Comparison of ENCODE assay signal across 8 cellular contexts in the genomic region with DNA sequence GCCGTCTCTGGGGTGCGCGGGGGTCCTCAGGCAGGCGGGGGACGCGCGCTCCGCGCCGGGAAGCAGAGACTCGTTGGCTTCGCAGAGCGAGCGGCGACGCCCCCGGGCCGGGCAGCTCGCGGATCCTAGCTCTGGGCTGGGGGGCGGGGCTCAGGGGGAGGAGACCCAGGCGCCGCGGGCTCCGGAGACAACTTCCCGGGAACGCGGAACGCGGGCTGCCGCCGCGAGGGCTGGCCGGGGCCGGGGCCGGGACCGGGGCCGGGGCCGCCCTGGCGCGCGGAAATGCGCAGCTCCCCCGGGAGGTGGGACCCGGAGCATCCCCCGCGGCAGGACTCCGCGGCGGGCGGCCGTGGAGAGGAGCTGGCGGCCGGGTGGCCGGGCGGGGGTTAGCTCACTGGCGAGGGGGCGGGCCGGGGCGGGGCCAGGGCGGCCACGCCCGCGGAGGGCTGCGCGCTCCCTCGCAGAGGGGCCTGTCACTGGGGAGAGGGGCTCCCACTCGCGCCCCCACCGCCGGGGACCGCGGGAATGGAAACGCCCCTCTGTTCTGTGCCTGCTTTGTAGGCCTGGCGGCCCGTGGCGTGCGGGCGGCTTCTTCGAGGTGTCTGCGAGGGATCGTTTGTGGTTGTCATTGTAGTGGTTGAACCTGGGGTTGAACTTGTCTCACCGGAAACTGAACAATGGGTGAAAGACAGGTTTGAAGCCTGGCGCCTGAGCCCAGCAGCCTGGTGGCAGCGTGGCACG. TPM values are rescaled to one million over a fixed set of nuclear protein-coding genes. Genes with fewer than 3 reads are reported as not detected.
DNase-seq lines count a peak whose midpoint lies in the region; TF ChIP-seq lines count a peak whose summit lies in the region.

Gene GAS7 (minus strand): TSS at position 98 of the 741 bp plus-strand sequence.

- H3K9me3 Mint-ChIP-seq in HFFc6, result peaks cover 14% of the 10 kb centered on the region
- H3K9me3 Mint-ChIP-seq in activated CD4-positive, alpha-beta T cell treated with anti-CD3 and anti-CD28 coated beads, Interleukin-2, amount 10 ng/mL, durations not matched to agents 7 days and 5 days, result peaks cover 15% of the 10 kb centered on the region
- peaks cover 14% of the 10 kb centered on the region for H3K9me3 Mint-ChIP-seq in endodermal cell

- CTCF ChIA-PET in activated CD4-positive, alpha-beta T cell treated with anti-CD3 and anti-CD28 coated beads, Interleukin-2, amount 10 ng/mL, durations not matched to agents 7 days and 5 days (lab: Charles Lee), result interaction anchor here (0.5 kb wide), 1 partner anchor 14 kb away, joined by 3 read pairs; no protein-coding TSS in a partner anchor

- H3K4me3 ChIP-seq in endodermal cell (ENCODE audit: low read length), result peak within 1 kb of the TSS; percentile 79
- H3K4me3 ChIP-seq in muscle layer of colon (ENCODE audit: low read depth in 1 of 2, low read length in 2 of 2), result peak within 1 kb of the TSS; percentile 37 to 53
- H3K4me3 ChIP-seq in thymus (ENCODE audit: low read length), result peak within 1 kb of the TSS; percentile 82

- peaks cover 12% of the 10 kb centered on the region for H3K9me3 ChIP-seq in endodermal cell (ENCODE audit: control insufficient read depth, low read length)
- H3K9me3 ChIP-seq in muscle layer of colon (ENCODE audit: low read length), result no peaks in the 10 kb centered on the region
- H3K9me3 ChIP-seq in thymus (ENCODE audit: control insufficient read depth), result peaks cover 1% of the 10 kb centered on the region

- peak within 1 kb of the TSS; percentile 77 for H3K4me3 Mint-ChIP-seq in HFFc6
- peak within 1 kb of the TSS; percentile 65 for H3K4me3 Mint-ChIP-seq in activated CD4-positive, alpha-beta T cell treated with anti-CD3 and anti-CD28 coated beads, Interleukin-2, amount 10 ng/mL, durations not matched to agents 7 days and 5 days
- peak within 1 kb of the TSS; percentile 57 for H3K4me3 Mint-ChIP-seq in endodermal cell

- 1 to 5% methylated on average over 4 to 86 of the region's 86 CpGs for WGBS in endodermal cell (ENCODE audit: insufficient coverage in 1 of 2, insufficient read length in 1 of 2), 2 experiments
- under 1% methylated on average over 84 of the region's 86 CpGs for WGBS in thymus

- POLR2A ChIA-PET in activated CD4-positive, alpha-beta T cell treated with anti-CD3 and anti-CD28 coated beads, Interleukin-2, amount 10 ng/mL, durations not matched to agents 7 days and 5 days (lab: Charles Lee), result no interaction called here

- H3K36me3 ChIP-seq in endodermal cell (ENCODE audit: control insufficient read depth, insufficient read depth, low read length), result no peaks in the 10 kb centered on the region
- no peaks in the 10 kb centered on the region for H3K36me3 ChIP-seq in muscle layer of colon (ENCODE audit: insufficient read depth, low read length)
- no peaks in the 10 kb centered on the region for H3K36me3 ChIP-seq in thymus (ENCODE audit: control insufficient read depth, insufficient read depth)

- H3K27me3 Mint-ChIP-seq in HFFc6 (ENCODE audit: insufficient read depth) (peaks cover 20% of the 10 kb centered on the region), endodermal cell (ENCODE audit: insufficient read depth) (peaks cover 56% of the 10 kb centered on the region)
- peaks cover 33% of the 10 kb centered on the region for H3K27me3 Mint-ChIP-seq in activated CD4-positive, alpha-beta T cell treated with anti-CD3 and anti-CD28 coated beads, Interleukin-2, amount 10 ng/mL, durations not matched to agents 7 days and 5 days

- peaks cover 48% of the 10 kb centered on the region for H3K27me3 ChIP-seq in endodermal cell (ENCODE audit: control insufficient read depth, insufficient read depth, low read length, poor library complexity, severe bottlenecking)
- peaks cover 0 to 16% of the 10 kb centered on the region in 2 donors for H3K27me3 ChIP-seq in muscle layer of colon (ENCODE audit: control insufficient read depth in 1 of 2, insufficient read depth in 2 of 2, low read length in 2 of 2)
- H3K27me3 ChIP-seq in thymus (ENCODE audit: control insufficient read depth, insufficient read depth), result no peaks in the 10 kb centered on the region

- H3K4me1 Mint-ChIP-seq in HFFc6 (ENCODE audit: low read depth) (peaks cover 12% of the 10 kb centered on the region; the same call in 1 of the 2 replicates), endodermal cell (peaks cover 2% of the 10 kb centered on the region)
- peaks cover 7% of the 10 kb centered on the region for H3K4me1 Mint-ChIP-seq in activated CD4-positive, alpha-beta T cell treated with anti-CD3 and anti-CD28 coated beads, Interleukin-2, amount 10 ng/mL, durations not matched to agents 7 days and 5 days

- peak within 1 kb of the TSS; percentile 15 for H3K9ac ChIP-seq in endodermal cell (ENCODE audit: extremely low read depth, low read length, poor library complexity, severe bottlenecking)
- peak within 1 kb of the TSS; percentile 23 for H3K9ac ChIP-seq in muscle layer of colon (ENCODE audit: low read length)

- TF ChIP-seq CTCF in HFFc6 (IDR thresholded peaks at IDR 0.05) (no peak), endodermal cell (conservative IDR thresholded peaks at IDR 0.05) (no peak)

- DNase-seq in EH (ENCODE audit: low read depth), result peak; percentile 22
- no peak for DNase-seq in HFFc6
- peak; percentile 67 for DNase-seq in activated CD4-positive, alpha-beta T cell treated with anti-CD3 and anti-CD28 coated beads, Interleukin-2, amount 10 ng/mL, durations not matched to agents 7 days and 5 days
- peak; percentile 96 for DNase-seq in endodermal cell
- DNase-seq in NCI-H1105 treated with DMSO at 0.1 percent for 48 hours (lab: John Stamatoyannopoulos, UW), result no peak
- no peak for DNase-seq in HT-29 (ENCODE audit: low spot score)

- peak within 1 kb of the TSS; percentile 7; the same call in 1 of the 2 replicates for H3K27ac Mint-ChIP-seq in HFFc6
- H3K27ac Mint-ChIP-seq in activated CD4-positive, alpha-beta T cell treated with anti-CD3 and anti-CD28 coated beads, Interleukin-2, amount 10 ng/mL, durations not matched to agents 7 days and 5 days, result peak within 1 kb of the TSS; percentile 75
- H3K27ac Mint-ChIP-seq in endodermal cell, result no peak within 1 kb of the TSS

- H3K27ac ChIP-seq in endodermal cell (ENCODE audit: low read depth, low read length) (no peak within 1 kb of the TSS), muscle layer of colon (ENCODE audit: low read depth, low read length) (peak within 1 kb of the TSS; percentile 66), thymus (ENCODE audit: low read depth) (peak within 1 kb of the TSS; percentile 60)

- H3K36me3 Mint-ChIP-seq in HFFc6 (ENCODE audit: low read depth), result peaks cover 11% of the 10 kb centered on the region; the same call in 1 of the 2 replicates
- peaks cover 3% of the 10 kb centered on the region for H3K36me3 Mint-ChIP-seq in activated CD4-positive, alpha-beta T cell treated with anti-CD3 and anti-CD28 coated beads, Interleukin-2, amount 10 ng/mL, durations not matched to agents 7 days and 5 days (ENCODE audit: low read depth)
- peaks cover 6% of the 10 kb centered on the region for H3K36me3 Mint-ChIP-seq in endodermal cell (ENCODE audit: low read depth)

- no peaks in the 10 kb centered on the region for H3K4me1 ChIP-seq in endodermal cell (ENCODE audit: control insufficient read depth, insufficient read depth, low read length)
- H3K4me1 ChIP-seq in muscle layer of colon (ENCODE audit: insufficient read depth, low read length), result no peaks in the 10 kb centered on the region
- peaks cover 22% of the 10 kb centered on the region for H3K4me1 ChIP-seq in thymus (ENCODE audit: control insufficient read depth, insufficient read depth, low read length)

RNA-seq across cellular contexts. Expression of gene GAS7, which starts in this region (rescaled TPM):
- 1 to 10 TPM; 1.4 to 7.4 (median 3.1) TPM for total RNA-seq in HFFc6 (2021; fragmentation: NEBNext Ultra II Directional; extraction: Animal tissue kit (Norgen Biotek cat#: 25700))
- under 1 TPM; 0.27 to 0.44 TPM for total RNA-seq in activated CD4-positive, alpha-beta T cell treated with anti-CD3 and anti-CD28 coated beads, Interleukin-2, amount 10 ng/mL, durations not matched to agents 7 days and 5 days
- 10 to 100 TPM in 1 of 2 donors, 1 to 10 TPM in 1; 8.6 to 14.7 TPM for total RNA-seq in endodermal cell
- polyA plus RNA-seq in endodermal cell (2013, experiment 1 of 2), result 7.1 TPM
- 7.9 TPM for polyA plus RNA-seq in endodermal cell (2013, experiment 2 of 2)
- polyA plus RNA-seq in thymus, result 4.3 TPM
- total RNA-seq in HT-29 (2014; rRNA removed; shearing (Covaris generic)), result 0.13 and 2.1 TPM in 2 replicates

Comparison
In these comparisons a context has a peak if more than half of its experiments do, and no peak if none do; other contexts are left out.
1. Peak in DNase-seq in activated CD4-positive, alpha-beta T cell treated with anti-CD3 and anti-CD28 coated beads, Interleukin-2, amount 10 ng/mL, durations not matched to agents 7 days and 5 days; RNA of the gene not detected or under 1 TPM.
2. DNase-seq: peak in EH (single experiment) and endodermal cell (single experiment); none in HFFc6 (single experiment), NCI-H1105 treated with DMSO at 0.1 percent for 48 hours (single experiment) and HT-29 (single experiment).
3. Peak in every context shown above with its lines, with median percentiles within 50 percentile points of each other: H3K4me3 Mint-ChIP-seq and H3K4me3 ChIP-seq.